Comparison of ENCODE assay signal across 7 cellular contexts in genomic region chrX:71269801-71270395, GRCh38. TPM values are rescaled to one million over a fixed set of nuclear protein-coding genes. Genes with fewer than 3 reads are reported as not detected.
"Had no signal": no experiment of that assay in that cellular context is flagged by ENCODE, and none has a peak within 500 bp of the region (broad histone marks: within the 10 kb centered on the region; RNA-seq: fewer than 3 reads in every experiment).

No MANE protein-coding gene starts in this region.

- H3K27ac ChIP-seq: HL-60 had no signal

- H3K4me1 Mint-ChIP-seq: IgD-negative memory B cell had no signal

- H3K4me3 ChIP-seq: K562 had no signal

- H3K27me3 Mint-ChIP-seq: IgD-negative memory B cell had no signal

- H3K27ac Mint-ChIP-seq: IgD-negative memory B cell had no signal

- ATAC-seq: HepG2, K562 had no signal

- DNase-seq: IMR-90, KBM-7 had no signal

- H3K9me3 Mint-ChIP-seq: IgD-negative memory B cell had no signal

- H3K4me3 Mint-ChIP-seq: IgD-negative memory B cell had no signal

RNA-seq across cellular contexts. Expression of gene GJB1, which starts 46.9 kb away (rescaled TPM):
- total RNA-seq: HT1080, IMR-90 had no signal
